Comparison of ENCODE assay signal across 8 cellular contexts in genomic region chr2:176131617-176132396, GRCh38. TPM values are rescaled to one million over a fixed set of nuclear protein-coding genes. Genes with fewer than 3 reads are reported as not detected.
DNase-seq lines count a peak whose midpoint lies in the region; ATAC-seq and TF ChIP-seq lines count a peak whose summit lies in the region.
"Had no signal": no experiment of that assay in that cellular context is flagged by ENCODE, and none has a peak within 500 bp of the region (broad histone marks: within the 10 kb centered on the region; RNA-seq: fewer than 3 reads in every experiment).

No MANE protein-coding gene starts in this region.

- peak overlapping the region in 2 of 4 donors; percentile 56 to 78 for H3K27ac ChIP-seq in esophagus muscularis mucosa (replicated peaks in 1 of 4)
- H3K27ac ChIP-seq in testis, result peak overlapping the region; percentile 93 to 98
- H3K27ac ChIP-seq: BLaER1 treated with 17β-estradiol and CSF1 and Interleukin-3, amounts not matched to agents 10 nM and 100 nM had no signal

- H3K4me3 ChIP-seq in esophagus muscularis mucosa (peak overlapping the region; percentile 52 to 61 (median 53)), testis (peak overlapping the region; percentile 81 to 85)
- H3K4me3 ChIP-seq: BLaER1 treated with 17β-estradiol and CSF1 and Interleukin-3, amounts not matched to agents 10 nM and 100 nM had no signal

- H3K36me3 ChIP-seq in esophagus muscularis mucosa (no peaks in the 10 kb centered on the region), testis (ENCODE audit: low read depth, missing control alignments) (no peaks in the 10 kb centered on the region)
- H3K36me3 ChIP-seq: BLaER1 treated with 17β-estradiol and CSF1 and Interleukin-3, amounts not matched to agents 10 nM and 100 nM had no signal

- TF ChIP-seq POLR2A in esophagus muscularis mucosa (IDR thresholded peaks at IDR 0.05; ENCODE audit: low read depth) (no peak), testis (IDR thresholded peaks at IDR 0.05) (no peak), GM18505 (IDR thresholded peaks at IDR 0.05; ENCODE audit: borderline replicate concordance, extremely low read depth, insufficient read depth, insufficient read length) (no peak)

- H3K4me3 Mint-ChIP-seq in activated T-cell treated with anti-CD3 and anti-CD28 coated beads, Interleukin-2, amount 50 U/mL, for 72 hours, result peak overlapping the region; percentile 67 to 83

- H3K9me3 ChIP-seq in esophagus muscularis mucosa (no peaks in the 10 kb centered on the region), testis (no peaks in the 10 kb centered on the region)

- TF ChIP-seq EP300 in esophagus muscularis mucosa (IDR thresholded peaks at IDR 0.05), result no peak

- H3K4me1 ChIP-seq in esophagus muscularis mucosa (peaks cover 18 to 57% (median 35%) of the 10 kb centered on the region in 4 donors), testis (peaks cover 21% of the 10 kb centered on the region)

- ATAC-seq in activated T-cell treated with anti-CD3 and anti-CD28 coated beads, Interleukin-2, amount 50 U/mL, for 72 hours (replicated peaks in 1 of 2), result no peak
- ATAC-seq in GM18505 (IDR thresholded peaks at IDR 0.05; ENCODE audit: unreplicated experiment), result no peak

- H3K36me3 Mint-ChIP-seq in activated T-cell treated with anti-CD3 and anti-CD28 coated beads, Interleukin-2, amount 50 U/mL, for 72 hours (ENCODE audit: insufficient read depth in 2 of 2), result peaks cover 1 to 5% of the 10 kb centered on the region in 2 donors

- WGBS in esophagus muscularis mucosa, result 31% methylated on average over 9 of the region's 9 CpGs
- 11 to 14% methylated on average over 9 of the region's 9 CpGs for WGBS in testis, 2 donors

- DNase-seq in activated T-cell treated with anti-CD3 and anti-CD28 coated beads, Interleukin-2, amount 50 U/mL, for 72 hours, result no peak
- no peak for DNase-seq in activated T-cell treated with anti-CD3 and anti-CD28 coated beads, Interleukin-2, amount 50 U/mL, for 1 hour
- DNase-seq in esophagus muscularis mucosa (ENCODE audit: extremely low spot score), result no peak
- DNase-seq in testis, result no peak
- DNase-seq in GF-D8 (lab: John Stamatoyannopoulos, UW), result no peak
- DNase-seq: NCI-H226 had no signal

- H3K27ac Mint-ChIP-seq in activated T-cell treated with anti-CD3 and anti-CD28 coated beads, Interleukin-2, amount 50 U/mL, for 72 hours, result peak overlapping the region; percentile 74

- intact Hi-C loops in esophagus muscularis mucosa (cut with DNase I) (no loop called here), testis (cut with DNase I; ENCODE audit: low total_unique reads) (loop anchor here (5.0 kb wide), 1 partner anchor 505 kb away; no protein-coding TSS in a partner anchor)

- H3K27me3 Mint-ChIP-seq in activated T-cell treated with anti-CD3 and anti-CD28 coated beads, Interleukin-2, amount 50 U/mL, for 72 hours (ENCODE audit: low read depth), result peaks cover 83% of the 10 kb centered on the region

- peaks cover 55% of the 10 kb centered on the region for H3K4me1 Mint-ChIP-seq in activated T-cell treated with anti-CD3 and anti-CD28 coated beads, Interleukin-2, amount 50 U/mL, for 72 hours (ENCODE audit: low read depth)

- H3K27me3 ChIP-seq in esophagus muscularis mucosa (peaks cover 6 to 100% (median 77%) of the 10 kb centered on the region in 4 donors), testis (no peaks in the 10 kb centered on the region)

- H3K9me3 Mint-ChIP-seq in activated T-cell treated with anti-CD3 and anti-CD28 coated beads, Interleukin-2, amount 50 U/mL, for 72 hours, result no peaks in the 10 kb centered on the region

- TF ChIP-seq CTCF in esophagus muscularis mucosa (IDR thresholded peaks at IDR 0.05) (no peak), testis (IDR thresholded peaks at IDR 0.05) (no peak)

RNA-seq across cellular contexts. Expression of gene HOXD8, which starts 2.3 kb away (rescaled TPM):
- total RNA-seq in activated T-cell treated with anti-CD3 and anti-CD28 coated beads, Interleukin-2, amount 50 U/mL, for 72 hours, result not detected
- 1 to 10 TPM; 3.7 to 4.8 (median 4.3) TPM for total RNA-seq in esophagus muscularis mucosa
- 10 to 100 TPM; 39.8 to 41.2 TPM for total RNA-seq in testis
- 36.6 TPM for polyA plus RNA-seq in testis (ENCODE audit: insufficient read depth, low read depth, low replicate concordance)

RNA-seq across cellular contexts. Expression of gene HOXD9, which starts 9.3 kb away (rescaled TPM):
- not detected for total RNA-seq in activated T-cell treated with anti-CD3 and anti-CD28 coated beads, Interleukin-2, amount 50 U/mL, for 72 hours
- total RNA-seq in esophagus muscularis mucosa (1 to 10 TPM in 1 of 4 donors, under 1 TPM in 3; 0.83 to 2.2 (median 0.99) TPM), testis (10 to 100 TPM; 15.7 to 21.2 TPM)
- polyA plus RNA-seq in testis (ENCODE audit: insufficient read depth, low read depth, low replicate concordance), result 8.2 TPM

RNA-seq across cellular contexts. Expression of gene HOXD10, which starts 15.2 kb away (rescaled TPM):
- total RNA-seq in activated T-cell treated with anti-CD3 and anti-CD28 coated beads, Interleukin-2, amount 50 U/mL, for 72 hours, result not detected
- total RNA-seq in esophagus muscularis mucosa, result under 1 TPM in 2 of 4 donors, not detected in 2; 0.42 to 0.50 TPM
- 1 to 10 TPM; 2.7 to 3.3 TPM for total RNA-seq in testis
- polyA plus RNA-seq in testis (ENCODE audit: insufficient read depth, low read depth, low replicate concordance), result 0.92 TPM

RNA-seq across cellular contexts. Expression of gene HOXD4, which starts 19.5 kb away (rescaled TPM):
- total RNA-seq in activated T-cell treated with anti-CD3 and anti-CD28 coated beads, Interleukin-2, amount 50 U/mL, for 72 hours, result not detected
- total RNA-seq in esophagus muscularis mucosa (1 to 10 TPM in 2 of 4 donors, under 1 TPM in 2; 0.66 to 2.9 (median 1.9) TPM), testis (10 to 100 TPM; 11.5 to 13.3 TPM)
- polyA plus RNA-seq in testis (ENCODE audit: insufficient read depth, low read depth, low replicate concordance), result 2.7 TPM

RNA-seq across cellular contexts. Expression of gene HOXD11, which starts 24.7 kb away (rescaled TPM):
- total RNA-seq in activated T-cell treated with anti-CD3 and anti-CD28 coated beads, Interleukin-2, amount 50 U/mL, for 72 hours, result not detected
- not detected for total RNA-seq in esophagus muscularis mucosa
- total RNA-seq in testis, result 1 to 10 TPM in 1 of 2 donors, under 1 TPM in 1; 0.62 to 1.7 TPM
- 0.29 TPM for polyA plus RNA-seq in testis (ENCODE audit: insufficient read depth, low read depth, low replicate concordance)

Comparison
In these comparisons a context has a peak if more than half of its experiments do, and no peak if none do; other contexts are left out.
1. RNA of gene HOXD8, which starts 2.3 kb away (total RNA-seq): 39.8 to 41.2 TPM in testis; 3.7 to 4.8 TPM in esophagus muscularis mucosa and not detected in activated T-cell treated with anti-CD3 and anti-CD28 coated beads, Interleukin-2, amount 50 U/mL, for 72 hours; every median in the first group is over 4 times any median in the second.
2. RNA of gene HOXD9, which starts 9.3 kb away (total RNA-seq): 15.7 to 21.2 TPM in testis; 0.83 to 2.2 TPM in esophagus muscularis mucosa and not detected in activated T-cell treated with anti-CD3 and anti-CD28 coated beads, Interleukin-2, amount 50 U/mL, for 72 hours; every median in the first group is over 4 times any median in the second.